16 cellular contexts compared by ENCODE assay signal in the genomic region with DNA sequence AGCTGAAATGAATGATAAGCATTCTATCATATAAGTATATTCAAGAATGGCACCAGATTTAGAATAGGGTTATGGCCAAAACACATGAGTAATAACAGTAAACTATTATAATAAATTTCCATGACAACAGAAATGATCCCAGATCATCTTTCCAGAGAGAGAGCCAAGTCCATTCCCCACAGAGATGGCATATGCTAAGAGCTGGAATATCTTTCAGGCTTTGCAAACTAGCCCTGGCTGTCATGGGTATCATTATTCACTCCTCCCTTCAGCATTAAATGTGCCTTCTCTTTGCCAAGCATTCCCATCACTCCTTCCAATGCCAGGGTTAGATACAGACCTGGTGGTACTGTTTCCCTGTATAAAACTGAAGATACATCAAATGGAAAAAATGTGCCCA.
"Had no signal": no experiment of that assay in that cellular context is flagged by ENCODE, and none has a peak within 500 bp of the region (broad histone marks: within the 10 kb centered on the region; RNA-seq: fewer than 3 reads in every experiment).

No MANE protein-coding gene starts in this region.

- H3K4me1 Mint-ChIP-seq: WTC11 had no signal

- H3K9me3 Mint-ChIP-seq: activated CD4-positive, alpha-beta memory T cell treated with anti-CD3 and anti-CD28 coated beads for 36 hours; activated naive CD8-positive, alpha-beta T cell treated with anti-CD3 and anti-CD28 coated beads for 36 hours; activated T-helper 1 cell treated with anti-CD3 and anti-CD28 coated beads, Interleukin-12 subunit alpha, Interleukin-12 subunit beta, Interleukin-2, Interleukin-4 antibody, amounts not matched to agents 30 ng/mL and 10 ng/mL and 1 ng/mL, durations not matched to agents 14 hours and 24 hours and 36 hours; nephron progenitor cell; WTC11 had no signal

- H3K4me3 Mint-ChIP-seq: activated CD4-positive, alpha-beta memory T cell treated with anti-CD3 and anti-CD28 coated beads for 36 hours; activated naive CD8-positive, alpha-beta T cell treated with anti-CD3 and anti-CD28 coated beads for 36 hours; activated T-helper 1 cell treated with anti-CD3 and anti-CD28 coated beads, Interleukin-12 subunit alpha, Interleukin-12 subunit beta, Interleukin-2, Interleukin-4 antibody, amounts not matched to agents 30 ng/mL and 10 ng/mL and 1 ng/mL, durations not matched to agents 14 hours and 24 hours and 36 hours; nephron progenitor cell; WTC11 had no signal

- ATAC-seq: left lobe of liver; stimulated activated naive CD8-positive, alpha-beta T cell treated with anti-CD3 and anti-CD28 coated beads, Interleukin-15, Interleukin-2, amounts not matched to agents 100 U/mL and 50 U/mL, for 24 hours; WTC11 had no signal

- H3K27me3 Mint-ChIP-seq: activated CD4-positive, alpha-beta memory T cell treated with anti-CD3 and anti-CD28 coated beads for 36 hours; activated naive CD8-positive, alpha-beta T cell treated with anti-CD3 and anti-CD28 coated beads for 36 hours had no signal

- H3K27ac Mint-ChIP-seq: activated CD4-positive, alpha-beta memory T cell treated with anti-CD3 and anti-CD28 coated beads for 36 hours; activated naive CD8-positive, alpha-beta T cell treated with anti-CD3 and anti-CD28 coated beads for 36 hours; activated T-helper 1 cell treated with anti-CD3 and anti-CD28 coated beads, Interleukin-12 subunit alpha, Interleukin-12 subunit beta, Interleukin-2, Interleukin-4 antibody, amounts not matched to agents 30 ng/mL and 10 ng/mL and 1 ng/mL, durations not matched to agents 14 hours and 24 hours and 36 hours; nephron progenitor cell; WTC11 had no signal

- DNase-seq: activated CD4-positive, alpha-beta memory T cell treated with anti-CD3 and anti-CD28 coated beads for 36 hours; activated CD4-positive, alpha-beta T cell treated with anti-CD3 and anti-CD28 coated beads for 4 hours; activated naive CD4-positive, alpha-beta T cell; activated naive CD8-positive, alpha-beta T cell treated with anti-CD3 and anti-CD28 coated beads for 36 hours; activated T-cell treated with anti-CD3 and anti-CD28 coated beads for 4 hours; amniotic stem cell; heart left ventricle; kidney; nephron progenitor cell; nucleus accumbens; stimulated activated naive CD8-positive, alpha-beta T cell treated with anti-CD3 and anti-CD28 coated beads, Interleukin-15, Interleukin-2, amounts not matched to agents 100 U/mL and 50 U/mL, for 24 hours; transverse colon; uterus had no signal
